In genomic region chr10:73413528-73414229, GRCh38 we compare ENCODE assay signal across 8 cellular contexts. TPM values are rescaled to one million over a fixed set of nuclear protein-coding genes. Genes with fewer than 3 reads are reported as not detected.
A peak's percentile ranks its signal among the peaks of the same experiment; 100 is the strongest.
DNase-seq lines count a peak whose midpoint lies in the region; ATAC-seq, FAIRE-seq and TF ChIP-seq lines count a peak whose summit lies in the region.

Gene ANXA7, minus strand, starts transcription at chr10:73414058. Its CDS starts 13,202 bp downstream, at chr10:73400856.

- peaks cover 29% of the 10 kb centered on the region for H4K20me1 ChIP-seq in smooth muscle cell (ENCODE audit: low read depth)

- no peaks in the 10 kb centered on the region for H3K36me3 ChIP-seq in bronchial epithelial cell (ENCODE audit: control insufficient read depth, insufficient read depth, low read length)
- H3K36me3 ChIP-seq in smooth muscle cell (ENCODE audit: low read depth), result no peaks in the 10 kb centered on the region

- no peak for FAIRE-seq in bronchial epithelial cell (lab: Jason Lieb, UNC)

- peak within 1 kb of the TSS; percentile 87 for H3K4me2 ChIP-seq in smooth muscle cell

- TF ChIP-seq CTCF in WI38 (IDR thresholded peaks at IDR 0.05; ENCODE audit: low read depth, low read length), result no peak
- peak; percentile 23 for TF ChIP-seq CTCF in bronchial epithelial cell (IDR thresholded peaks at IDR 0.05; ENCODE audit: insufficient read depth, low read length, severe bottlenecking)
- no peak for TF ChIP-seq CTCF in smooth muscle cell (IDR thresholded peaks at IDR 0.05; ENCODE audit: borderline replicate concordance, insufficient read depth, poor library complexity, severe bottlenecking)

- peak within 1 kb of the TSS; percentile 91 for H3K4me3 ChIP-seq in WI38 (ENCODE audit: low read depth, low read length)
- H3K4me3 ChIP-seq in bronchial epithelial cell (ENCODE audit: low read depth, low read length), result peak within 1 kb of the TSS; percentile 88
- H3K4me3 ChIP-seq in smooth muscle cell, result peak within 1 kb of the TSS; percentile 97

- peak within 1 kb of the TSS; percentile 94 for H3K9ac ChIP-seq in smooth muscle cell (ENCODE audit: low read depth)

- peak within 1 kb of the TSS; percentile 69 for H2AFZ ChIP-seq in smooth muscle cell (ENCODE audit: low read depth)

- peaks cover 11% of the 10 kb centered on the region for H3F3A ChIP-seq in smooth muscle cell (ENCODE audit: low read depth)

- peak; percentile 63 for ATAC-seq in GM18870 (IDR thresholded peaks at IDR 0.05; ENCODE audit: unreplicated experiment)
- peak; percentile 92 for ATAC-seq in HG03108 (IDR thresholded peaks at IDR 0.05; ENCODE audit: unreplicated experiment)

- H3K27me3 ChIP-seq in bronchial epithelial cell (ENCODE audit: control insufficient read depth, insufficient read depth, low read length) (no peaks in the 10 kb centered on the region), smooth muscle cell (ENCODE audit: low read depth) (no peaks in the 10 kb centered on the region)

- WGBS in smooth muscle cell (ENCODE audit: low lambda C conversion rate), result 1% methylated on average over 48 of the region's 62 CpGs

- H3K27ac ChIP-seq in smooth muscle cell (ENCODE audit: low read depth), result peak within 1 kb of the TSS; percentile 90

- H3K79me2 ChIP-seq in smooth muscle cell (ENCODE audit: low read depth), result peaks cover 42% of the 10 kb centered on the region

- no peaks in the 10 kb centered on the region for H3K9me3 ChIP-seq in smooth muscle cell (replicated peaks; ENCODE audit: low read depth)

- H3K4me1 ChIP-seq in smooth muscle cell (ENCODE audit: low read depth), result peaks cover 8% of the 10 kb centered on the region

- DNase-seq in AG08396 (ENCODE audit: low spot score) (peak; percentile 98), NCI-H2227 treated with DMSO at 0.1 percent for 48 hours (lab: John Stamatoyannopoulos, UW) (peak; percentile 72), bronchial epithelial cell (ENCODE audit: low read depth) (peak; percentile 75), iPS-NIHi7 (ENCODE audit: extremely low spot score) (peak; percentile 100), smooth muscle cell (lab: John Stamatoyannopoulos, UW; ENCODE audit: unreplicated experiment) (peak; percentile 75)

RNA-seq across cellular contexts. Expression of gene ANXA7, which starts in this region (rescaled TPM):
- total RNA-seq in bronchial epithelial cell (88.7 and 106 TPM in 2 replicates), smooth muscle cell (54.4 and 57.6 TPM in 2 replicates)
- 52.6 and 59.1 TPM in 2 replicates for polyA plus RNA-seq in smooth muscle cell

Comparison
In these comparisons a context has a peak if more than half of its experiments do, and no peak if none do; other contexts are left out.
1. Peak in every context shown above with its lines: DNase-seq, ATAC-seq, H3K4me3 ChIP-seq and H3K27ac ChIP-seq.